Comparison of ENCODE assay signal across 15 cellular contexts in the genomic region with DNA sequence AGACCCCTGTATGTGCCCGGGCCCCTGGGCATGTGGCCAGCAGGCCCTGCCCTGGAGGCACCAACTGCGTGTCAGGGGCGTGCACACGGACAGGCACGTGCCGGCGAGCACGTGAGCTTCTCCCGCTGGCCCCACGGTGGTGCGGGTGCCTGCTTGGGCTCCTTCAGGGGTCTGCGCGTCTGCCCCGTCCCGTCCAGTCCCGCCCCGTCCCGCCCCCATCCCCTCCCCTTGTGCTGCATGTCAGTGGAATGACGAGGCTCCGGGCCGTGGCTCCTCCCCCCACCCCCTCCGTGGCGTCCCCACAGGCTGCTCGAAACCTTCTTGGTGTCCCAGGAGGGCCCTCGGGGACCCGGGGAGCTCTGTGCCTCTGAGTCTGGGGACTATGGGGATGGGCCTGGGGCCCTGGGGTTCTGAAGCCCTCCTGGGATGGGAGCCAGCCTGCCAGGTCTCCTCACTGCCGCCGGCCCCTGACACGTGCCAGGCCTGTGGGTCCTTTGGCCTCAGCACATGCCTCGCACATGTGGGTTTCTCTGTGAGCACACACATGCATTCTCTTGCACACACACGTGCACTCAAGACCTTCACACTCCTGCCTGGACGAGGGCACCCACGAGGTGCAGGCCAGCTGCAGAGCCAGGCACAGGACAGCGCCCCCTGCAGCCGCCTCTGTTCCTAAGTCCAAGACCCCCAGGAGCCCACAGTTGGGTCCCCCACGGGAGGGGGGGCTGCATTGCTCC. TPM values are rescaled to one million over a fixed set of nuclear protein-coding genes. Genes with fewer than 3 reads are reported as not detected.
DNase-seq lines count a peak whose midpoint lies in the region; ATAC-seq, FAIRE-seq and TF ChIP-seq lines count a peak whose summit lies in the region.
"Had no signal": no experiment of that assay in that cellular context is flagged by ENCODE, and none has a peak within 500 bp of the region (broad histone marks: within the 10 kb centered on the region; RNA-seq: fewer than 3 reads in every experiment).

No MANE protein-coding gene starts in this region.

- no peak overlapping the region; the same call in 1 of the 2 replicates for H3K27ac Mint-ChIP-seq in GM23338
- peak overlapping the region; percentile 83 for H3K27ac Mint-ChIP-seq in WTC11
- H3K27ac Mint-ChIP-seq: activated CD4-positive, alpha-beta memory T cell treated with anti-CD3 and anti-CD28 coated beads for 36 hours; activated naive CD4-positive, alpha-beta T cell treated with anti-CD3 and anti-CD28 coated beads for 36 hours had no signal

- DNase-seq in AG04450 (ENCODE audit: low read depth, low spot score): no peak
- DNase-seq in GM23338 (ENCODE audit: low spot score): no peak
- DNase-seq in WTC11 (ENCODE audit: low spot score): no peak
- no peak for DNase-seq in keratinocyte (ENCODE audit: low read depth, low spot score)
- DNase-seq in NCI-H2029 (lab: John Stamatoyannopoulos, UW): no peak
- DNase-seq in NCI-H1092 (lab: John Stamatoyannopoulos, UW): no peak
- no peak for DNase-seq in MV-4-11 (lab: John Stamatoyannopoulos, UW)
- no peak for DNase-seq in NCI-H774 (lab: John Stamatoyannopoulos, UW)
- DNase-seq: activated CD4-positive, alpha-beta memory T cell treated with anti-CD3 and anti-CD28 coated beads for 36 hours; activated naive CD4-positive, alpha-beta T cell treated with anti-CD3 and anti-CD28 coated beads for 36 hours; GF-D8; HCEC 1CT; lower lobe of right lung; NCI-H524 treated with DMSO at 0.1 percent for 48 hours; stimulated activated CD4-positive, alpha-beta T cell treated with anti-CD3 and anti-CD28 coated beads, Interleukin-4, amount 100 ng/mL, for 1 hour had no signal

- POLR2A ChIA-PET in AG04450 (lab: Yijun Ruan, JAX): interaction anchor here (1.2 kb wide), 1 partner anchor 15 kb away, joined by 3 read pairs; no protein-coding TSS in a partner anchor
- POLR2A ChIA-PET in WTC11 (lab: Charles Lee): no interaction called here

- H3K36me3 Mint-ChIP-seq in GM23338 (ENCODE audit: low read depth) (peaks cover 14% of the 10 kb centered on the region), WTC11 (peaks cover 16% of the 10 kb centered on the region)
- H3K36me3 Mint-ChIP-seq: activated CD4-positive, alpha-beta memory T cell treated with anti-CD3 and anti-CD28 coated beads for 36 hours had no signal

- H3K4me1 ChIP-seq in GM23338 (ENCODE audit: insufficient read depth): no peaks in the 10 kb centered on the region; the same call in 1 of the 2 replicates
- peaks cover 3% of the 10 kb centered on the region for H3K4me1 ChIP-seq in keratinocyte (ENCODE audit: control insufficient read depth, extremely low read depth, insufficient read depth, low read length)

- H3K9me3 Mint-ChIP-seq in GM23338: no peaks in the 10 kb centered on the region; the same call in 2 of the 3 replicates
- H3K9me3 Mint-ChIP-seq in WTC11: no peaks in the 10 kb centered on the region
- H3K9me3 Mint-ChIP-seq: activated CD4-positive, alpha-beta memory T cell treated with anti-CD3 and anti-CD28 coated beads for 36 hours; activated naive CD4-positive, alpha-beta T cell treated with anti-CD3 and anti-CD28 coated beads for 36 hours had no signal

- H3K9ac ChIP-seq in keratinocyte (ENCODE audit: control insufficient read depth, extremely low read depth, insufficient read depth, low read length): no peak overlapping the region

- H3K4me3 ChIP-seq in AG04450 (ENCODE audit: low read depth, low read length) (no peak overlapping the region), GM23338 (no peak overlapping the region), keratinocyte (ENCODE audit: control insufficient read depth in 2 of 3, extremely low read depth in 1 of 3, insufficient read depth in 2 of 3, low read depth in 1 of 3, low read length in 3 of 3) (no peak overlapping the region)
- H3K4me3 ChIP-seq: lower lobe of right lung had no signal

- no peak overlapping the region for H2AFZ ChIP-seq in GM23338
- H2AFZ ChIP-seq in keratinocyte (ENCODE audit: control insufficient read depth, low read length): no peak overlapping the region

- H3K36me3 ChIP-seq in GM23338 (ENCODE audit: insufficient read depth) (no peaks in the 10 kb centered on the region), keratinocyte (ENCODE audit: control insufficient read depth in 2 of 2, extremely low read depth in 1 of 2, insufficient read depth in 2 of 2, low read length in 2 of 2) (peaks cover 4 to 17% of the 10 kb centered on the region in 2 experiments)

- H3K27me3 ChIP-seq in AG04450 (ENCODE audit: control insufficient read depth, insufficient read depth, low read length): no peaks in the 10 kb centered on the region
- H3K27me3 ChIP-seq in GM23338 (ENCODE audit: insufficient read depth): no peaks in the 10 kb centered on the region
- peaks cover 4% of the 10 kb centered on the region for H3K27me3 ChIP-seq in keratinocyte (ENCODE audit: control insufficient read depth, extremely low read depth, insufficient read depth, low read length)

- H3K79me2 ChIP-seq in GM23338 (replicated peaks; ENCODE audit: insufficient read depth): no peaks in the 10 kb centered on the region
- H3K79me2 ChIP-seq in keratinocyte (ENCODE audit: control insufficient read depth, insufficient read depth, low read length): no peaks in the 10 kb centered on the region

- H3K9me3 ChIP-seq in AG04450 (ENCODE audit: control insufficient read depth, insufficient read depth, low read length): peaks cover 3% of the 10 kb centered on the region; the same call in 1 of the 2 replicates
- H3K9me3 ChIP-seq in keratinocyte (ENCODE audit: control insufficient read depth, low read depth, low read length): no peaks in the 10 kb centered on the region
- H3K9me3 ChIP-seq: lower lobe of right lung had no signal

- H3K4me3 Mint-ChIP-seq in GM23338: no peak overlapping the region
- H3K4me3 Mint-ChIP-seq in WTC11: no peak overlapping the region
- H3K4me3 Mint-ChIP-seq: activated CD4-positive, alpha-beta memory T cell treated with anti-CD3 and anti-CD28 coated beads for 36 hours; activated naive CD4-positive, alpha-beta T cell treated with anti-CD3 and anti-CD28 coated beads for 36 hours had no signal

- TF ChIP-seq CTCF in AG04450 (IDR thresholded peaks at IDR 0.05; ENCODE audit: low read depth, low read length): peak; percentile 39
- TF ChIP-seq CTCF in GM23338 (conservative IDR thresholded peaks at IDR 0.05; ENCODE audit: low read depth in 2 of 2): peak; percentile 63 to 66
- peak; percentile 58 for TF ChIP-seq CTCF in WTC11 (IDR thresholded peaks at IDR 0.05)
- TF ChIP-seq CTCF in keratinocyte (optimal IDR thresholded peaks at IDR 0.05 in 1 of 3, IDR thresholded peaks at IDR 0.05 in 1 of 3, conservative IDR thresholded peaks at IDR 0.05 in 1 of 3; ENCODE audit: extremely low read depth in 1 of 3, insufficient read depth in 2 of 3, low read length in 3 of 3): peak in 2 of 3 experiments; percentile 43 to 49

- H3K27me3 Mint-ChIP-seq in GM23338 (ENCODE audit: insufficient read depth, low read depth, poor library complexity) (peaks cover 12% of the 10 kb centered on the region), WTC11 (ENCODE audit: low read depth) (no peaks in the 10 kb centered on the region)

- no peaks in the 10 kb centered on the region for H3F3A ChIP-seq in GM23338 (replicated peaks; ENCODE audit: low read depth)

- ATAC-seq in GM23338 (peak; percentile 15), WTC11 (no peak)
- ATAC-seq: lower lobe of right lung had no signal

- H3K27ac ChIP-seq in AG04450 (ENCODE audit: low read depth, low read length) (no peak overlapping the region), GM23338 (ENCODE audit: low read depth) (no peak overlapping the region), keratinocyte (ENCODE audit: control insufficient read depth, insufficient read depth, low read length) (no peak overlapping the region)
- H3K27ac ChIP-seq: lower lobe of right lung had no signal

- no peaks in the 10 kb centered on the region for H3K9me2 ChIP-seq in GM23338 (ENCODE audit: insufficient read depth)

- H3K4me1 Mint-ChIP-seq in GM23338 (peaks cover 9% of the 10 kb centered on the region), WTC11 (peaks cover 6% of the 10 kb centered on the region; the same call in 1 of the 2 replicates)

- no peak for FAIRE-seq in keratinocyte (lab: Jason Lieb, UNC)

- H3K9me1 ChIP-seq in keratinocyte (ENCODE audit: control insufficient read depth, extremely low read depth, insufficient read depth, low read length): no peaks in the 10 kb centered on the region

- H3K4me2 ChIP-seq in GM23338 (no peak overlapping the region), keratinocyte (ENCODE audit: control insufficient read depth, extremely low read depth, insufficient read depth, low read depth, low read length) (no peak overlapping the region)

- CTCF ChIA-PET in AG04450 (lab: Charles Lee) (no interaction called here), WTC11 (lab: Charles Lee) (interaction anchor here (0.6 to 4.5 kb wide), 12 partner anchors 10 to 209 kb away, joined by 3 to 32 read pairs (median 8); no protein-coding TSS in a partner anchor)

- no peaks in the 10 kb centered on the region; the same call in 1 of the 2 replicates for H4K20me1 ChIP-seq in GM23338 (replicated peaks; ENCODE audit: insufficient read depth)
- H4K20me1 ChIP-seq in keratinocyte (ENCODE audit: control insufficient read depth, extremely low read depth, insufficient read depth, low read length): no peaks in the 10 kb centered on the region

- dilution Hi-C loops in keratinocyte (cut with MboI; ENCODE audit: extremely low pct_ligation_motif_present, low sequenced_read_pairs): no loop called here

RNA-seq across cellular contexts. Expression of a gene that starts 27.5 kb away (rescaled TPM):
- polyA plus RNA-seq in AG04450 (2011; rRNA removed) (0.43 and 0.67 TPM in 2 replicates), GM23338 (2016; fragmentation: Nextera tagmentation; extraction: Ambion mirVana) (2.0 and 4.5 TPM in 2 replicates), keratinocyte (0.01 to 0.04 TPM in 2 of 3 replicates, not detected in the other)
- 0.78 and 1.1 TPM in 2 replicates for polyA minus RNA-seq in AG04450 (2011; rRNA and poly(A)+ RNA removed)
- total RNA-seq in GM23338 (2014; rRNA removed; shearing (Covaris generic)): 0.73 and 1.6 TPM in 2 replicates
- total RNA-seq in WTC11 (2021): 0.85 to 1.4 TPM (median 1.4 TPM) in 3 replicates
- not detected for polyA plus RNA-seq in keratinocyte (2011; ENCODE audit: low read depth)
- 0.01 and 0.03 TPM in 2 replicates for polyA plus RNA-seq in keratinocyte (2011; cell fraction: cytosol; rRNA removed)
- polyA plus RNA-seq in keratinocyte (2011; cell fraction: nucleus; rRNA removed): 0.08 TPM in 1 of 2 replicates, not detected in the other
- 0.07 TPM in 1 of 2 replicates, not detected in the other for polyA plus RNA-seq in keratinocyte (2012; ENCODE audit: low replicate concordance)
- polyA minus RNA-seq in keratinocyte: not detected in 3 replicates
- polyA minus RNA-seq in keratinocyte (2011; cell fraction: cytosol; rRNA and poly(A)+ RNA removed): not detected
- polyA minus RNA-seq in keratinocyte (2011; cell fraction: nucleus; rRNA and poly(A)+ RNA removed): not detected in 2 replicates

RNA-seq across cellular contexts. Expression of a gene that starts 28.7 kb away (rescaled TPM):
- polyA plus RNA-seq in AG04450 (2011; rRNA removed) (30.8 and 50.7 TPM in 2 replicates), GM23338 (2016; fragmentation: Nextera tagmentation; extraction: Ambion mirVana) (59.6 and 62.3 TPM in 2 replicates), keratinocyte (8.5 to 18.5 TPM (median 16.1 TPM) in 3 replicates)
- polyA minus RNA-seq in AG04450 (2011; rRNA and poly(A)+ RNA removed): 23.1 and 24.5 TPM in 2 replicates
- total RNA-seq in GM23338 (2014; rRNA removed; shearing (Covaris generic)): 113 and 126 TPM in 2 replicates
- 178 to 190 TPM (median 181 TPM) in 3 replicates for total RNA-seq in WTC11 (2021)
- polyA plus RNA-seq in keratinocyte (2011; ENCODE audit: low read depth): 2.8 TPM
- 7.1 and 19.6 TPM in 2 replicates for polyA plus RNA-seq in keratinocyte (2011; cell fraction: cytosol; rRNA removed)
- 34.9 and 55.9 TPM in 2 replicates for polyA plus RNA-seq in keratinocyte (2011; cell fraction: nucleus; rRNA removed)
- polyA plus RNA-seq in keratinocyte (2012; ENCODE audit: low replicate concordance): 13.4 and 40.4 TPM in 2 replicates
- polyA minus RNA-seq in keratinocyte: 17.6 to 43.1 TPM (median 18.0 TPM) in 3 replicates
- polyA minus RNA-seq in keratinocyte (2011; cell fraction: cytosol; rRNA and poly(A)+ RNA removed): 73.5 TPM
- 48.0 and 57.9 TPM in 2 replicates for polyA minus RNA-seq in keratinocyte (2011; cell fraction: nucleus; rRNA and poly(A)+ RNA removed)
